In the genomic region with DNA sequence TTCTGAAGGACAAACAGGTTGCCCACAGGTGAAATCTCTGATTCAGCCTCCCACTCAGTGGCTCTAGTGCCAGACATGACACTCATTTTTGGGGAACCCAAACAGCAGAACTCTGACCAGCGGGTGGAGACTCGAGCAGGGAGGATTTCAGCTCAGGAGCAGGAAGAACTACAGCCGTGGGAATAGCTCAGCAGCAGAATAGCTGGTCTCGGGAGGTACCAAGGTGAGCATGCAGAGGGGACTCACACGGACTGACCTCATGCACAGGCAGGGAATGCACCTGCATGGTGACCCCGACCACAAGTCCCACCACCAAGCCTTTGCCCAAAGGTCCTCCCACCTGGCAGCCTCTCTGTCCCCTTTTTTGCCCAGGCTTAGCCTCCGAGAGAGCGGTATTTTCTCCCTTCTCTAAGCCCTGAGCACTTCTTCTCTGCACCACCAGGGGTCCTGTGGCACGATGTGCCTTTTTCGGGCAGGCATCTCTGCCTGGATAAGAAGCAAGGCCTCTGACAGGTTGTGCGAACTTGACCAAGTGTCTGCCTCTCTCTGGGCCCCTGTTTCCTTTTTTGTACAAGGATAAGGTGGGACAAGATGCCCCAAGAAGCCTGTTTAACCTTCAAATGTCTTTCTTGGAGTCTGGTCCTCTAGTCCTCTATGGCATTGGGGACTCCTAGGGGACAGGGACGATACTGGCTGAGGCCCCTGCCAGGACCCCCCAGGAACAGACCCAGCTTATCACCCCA, we compare ENCODE assay signal across 8 cellular contexts. TPM values are rescaled to one million over a fixed set of nuclear protein-coding genes. Genes with fewer than 3 reads are reported as not detected.
DNase-seq lines count a peak whose midpoint lies in the region; ATAC-seq and TF ChIP-seq lines count a peak whose summit lies in the region.

No MANE protein-coding gene starts in this region.

- CTCF ChIA-PET in CD8-positive, alpha-beta T cell (lab: Charles Lee): interaction anchor here (0.7 to 3.4 kb wide), 19 partner anchors 9 to 1376 kb away, joined by 3 to 36 read pairs (median 4); no protein-coding TSS in a partner anchor
- CTCF ChIA-PET in HEK293T (lab: Yijun Ruan, JAX): interaction anchor here (0.6 to 1.4 kb wide), 3 partner anchors 15 to 25 kb away, joined by 3 to 4 read pairs (median 3); no protein-coding TSS in a partner anchor

- TF ChIP-seq CTCF in CD8-positive, alpha-beta T cell (IDR thresholded peaks at IDR 0.05): peak; percentile 86
- peak; percentile 79 to 92 (median 87) for TF ChIP-seq CTCF in spleen (IDR thresholded peaks at IDR 0.05 in 8 of 11, conservative IDR thresholded peaks at IDR 0.05 in 3 of 11)

- no peak overlapping the region for H3K4me3 ChIP-seq in CD8-positive, alpha-beta T cell (ENCODE audit: low read depth, low read length)
- H3K4me3 ChIP-seq in spleen: no peak overlapping the region

- no peaks in the 10 kb centered on the region for H3K36me3 ChIP-seq in CD8-positive, alpha-beta T cell (ENCODE audit: insufficient read depth, low read length)
- H3K36me3 ChIP-seq in spleen: no peaks in the 10 kb centered on the region

- H3K27ac ChIP-seq in CD8-positive, alpha-beta T cell (ENCODE audit: low read depth, low read length): no peak overlapping the region
- peak overlapping the region in 1 of 8 donors; percentile 17 for H3K27ac ChIP-seq in spleen

- peaks cover 21% of the 10 kb centered on the region for H3K4me1 Mint-ChIP-seq in CD8-positive, alpha-beta T cell (ENCODE audit: low read depth)

- peak overlapping the region; percentile 37 for H3K27ac Mint-ChIP-seq in CD8-positive, alpha-beta T cell

- H3K4me1 ChIP-seq in CD8-positive, alpha-beta T cell (ENCODE audit: insufficient read depth, low read length): peaks cover 19% of the 10 kb centered on the region
- peaks cover 0 to 48% (median 15%) of the 10 kb centered on the region in 6 donors for H3K4me1 ChIP-seq in spleen

- no peaks in the 10 kb centered on the region for H3K36me3 Mint-ChIP-seq in CD8-positive, alpha-beta T cell

- intact Hi-C loops in CD8-positive, alpha-beta T cell (cut with DNase I, micrococcal nuclease): loop anchor here (1.0 to 5.0 kb wide), 3 partner anchors 20 to 36 kb away; no protein-coding TSS in a partner anchor
- intact Hi-C loops in Right ventricle myocardium superior (cut with DNase I) (no loop called here), spleen (cut with DNase I; ENCODE audit: low total_unique reads) (no loop called here)

- POLR2A ChIA-PET in CD8-positive, alpha-beta T cell (lab: Charles Lee): interaction anchor here (1.1 to 2.0 kb wide), 4 partner anchors 13 to 35 kb away, joined by 5 to 10 read pairs (median 6); no protein-coding TSS in a partner anchor
- POLR2A ChIA-PET in HEK293T (lab: Yijun Ruan, JAX): no interaction called here

- ATAC-seq in CD8-positive, alpha-beta T cell: peak; percentile 99
- ATAC-seq in Right ventricle myocardium superior (ENCODE audit: poor library complexity) (peak; percentile 67), GM18873 (IDR thresholded peaks at IDR 0.05; ENCODE audit: low FRiP score, unreplicated experiment) (no peak), GM21447 (IDR thresholded peaks at IDR 0.05; ENCODE audit: unreplicated experiment) (no peak)

- H3K27me3 Mint-ChIP-seq in CD8-positive, alpha-beta T cell (ENCODE audit: low read depth): no peaks in the 10 kb centered on the region

- DNase-seq in CD8-positive, alpha-beta T cell: peak; percentile 45 to 83 (median 75)
- DNase-seq in HEK293T (ENCODE audit: extremely low spot score) (peak; percentile 74), SHP77 treated with DMSO at 0.1 percent for 48 hours (lab: John Stamatoyannopoulos, UW) (peak; percentile 14), Right ventricle myocardium superior (peak; percentile 67), spleen (peak; percentile 88)
- peak; percentile 57 for DNase-seq in activated gamma-delta T cell treated with anti-CD3 and anti-CD28 coated beads, Interleukin-2, amount 50 U/mL, for 16 hours (ENCODE audit: low read depth)

- no peaks in the 10 kb centered on the region for H3K9me3 ChIP-seq in CD8-positive, alpha-beta T cell (ENCODE audit: low read length)
- no peaks in the 10 kb centered on the region for H3K9me3 ChIP-seq in spleen

- H3K9me3 Mint-ChIP-seq in CD8-positive, alpha-beta T cell: no peaks in the 10 kb centered on the region

- 22 to 40% (median 27%) methylated on average over 11 to 12 of the region's 12 CpGs for WGBS in spleen, 5 donors

- H3K27me3 ChIP-seq in CD8-positive, alpha-beta T cell (ENCODE audit: insufficient read depth, low read length): no peaks in the 10 kb centered on the region
- no peaks in the 10 kb centered on the region for H3K27me3 ChIP-seq in spleen (replicated peaks in 1 of 7)

- TF ChIP-seq POLR2A in spleen (IDR thresholded peaks at IDR 0.05): no peak

- no peak overlapping the region for H3K4me3 Mint-ChIP-seq in CD8-positive, alpha-beta T cell

TF ChIP-seq in HEK293T, 16 proteins besides CTCF, POLR2A, EP300 and RAD21:
- TF ChIP-seq ELF4 (IDR thresholded peaks at IDR 0.05) (no peak), LEF1 (IDR thresholded peaks at IDR 0.05; ENCODE audit: borderline replicate concordance) (no peak), ZNF384 (IDR thresholded peaks at IDR 0.05) (no peak), FOXA1 (IDR thresholded peaks at IDR 0.05) (no peak), FOXK2 (IDR thresholded peaks at IDR 0.05) (no peak)

RNA-seq across cellular contexts. Expression of gene FGR, which starts 8.8 kb away (rescaled TPM):
- 1 to 10 TPM; 1.4 to 2.5 TPM for total RNA-seq in CD8-positive, alpha-beta T cell
- total RNA-seq in Right ventricle myocardium superior (3.7 TPM), spleen (100 to 1,000 TPM in 6 of 7 donors, 10 to 100 TPM in 1; 90.5 to 249 (median 134) TPM)
- 10 to 100 TPM; 44.7 to 94.2 (median 78.6) TPM for polyA plus RNA-seq in spleen

RNA-seq across cellular contexts. Expression of gene IFI6, which starts 28.2 kb away (rescaled TPM):
- total RNA-seq in CD8-positive, alpha-beta T cell: 10 to 100 TPM; 24.8 to 25.1 TPM
- total RNA-seq in Right ventricle myocardium superior (29.2 TPM), spleen (10 to 100 TPM; 41.6 to 85.8 (median 48.6) TPM)
- polyA plus RNA-seq in spleen: 10 to 100 TPM; 50.7 to 85.5 (median 74.7) TPM

RNA-seq across cellular contexts. Expression of gene AHDC1, which starts 39.9 kb away (rescaled TPM):
- 10 to 100 TPM; 19.5 to 21.1 TPM for total RNA-seq in CD8-positive, alpha-beta T cell
- 47.4 TPM for total RNA-seq in Right ventricle myocardium superior
- total RNA-seq in spleen: 100 to 1,000 TPM in 1 of 7 donors, 10 to 100 TPM in 6; 35.1 to 104 (median 54.6) TPM
- polyA plus RNA-seq in spleen: 10 to 100 TPM in 1 of 3 donors, 1 to 10 TPM in 2; 3.2 to 24.2 (median 4.3) TPM

Comparison
In these comparisons a context has a peak if more than half of its experiments do, and no peak if none do; other contexts are left out.
1. ATAC-seq: peak in CD8-positive, alpha-beta T cell (single experiment) and Right ventricle myocardium superior (single experiment); none in GM18873 (single experiment) and GM21447 (single experiment).
2. DNase-seq: peak in every context shown above with its lines; median percentile 88 in spleen; 75 in CD8-positive, alpha-beta T cell; 74 in HEK293T; 67 in Right ventricle myocardium superior; 57 in activated gamma-delta T cell treated with anti-CD3 and anti-CD28 coated beads, Interleukin-2, amount 50 U/mL, for 16 hours; 14 in SHP77 treated with DMSO at 0.1 percent for 48 hours.
3. RNA of gene FGR, which starts 8.8 kb away (total RNA-seq): 90.5 to 249 TPM in spleen; 3.7 TPM in Right ventricle myocardium superior (single experiment) and 1.4 to 2.5 TPM in CD8-positive, alpha-beta T cell; every median in the first group is over 10 times any median in the second.
4. intact Hi-C loops: an anchor here in CD8-positive, alpha-beta T cell (1.0 to 5.0 kb wide); none called in Right ventricle myocardium superior and spleen.